16 cellular contexts compared by ENCODE assay signal in the genomic region with DNA sequence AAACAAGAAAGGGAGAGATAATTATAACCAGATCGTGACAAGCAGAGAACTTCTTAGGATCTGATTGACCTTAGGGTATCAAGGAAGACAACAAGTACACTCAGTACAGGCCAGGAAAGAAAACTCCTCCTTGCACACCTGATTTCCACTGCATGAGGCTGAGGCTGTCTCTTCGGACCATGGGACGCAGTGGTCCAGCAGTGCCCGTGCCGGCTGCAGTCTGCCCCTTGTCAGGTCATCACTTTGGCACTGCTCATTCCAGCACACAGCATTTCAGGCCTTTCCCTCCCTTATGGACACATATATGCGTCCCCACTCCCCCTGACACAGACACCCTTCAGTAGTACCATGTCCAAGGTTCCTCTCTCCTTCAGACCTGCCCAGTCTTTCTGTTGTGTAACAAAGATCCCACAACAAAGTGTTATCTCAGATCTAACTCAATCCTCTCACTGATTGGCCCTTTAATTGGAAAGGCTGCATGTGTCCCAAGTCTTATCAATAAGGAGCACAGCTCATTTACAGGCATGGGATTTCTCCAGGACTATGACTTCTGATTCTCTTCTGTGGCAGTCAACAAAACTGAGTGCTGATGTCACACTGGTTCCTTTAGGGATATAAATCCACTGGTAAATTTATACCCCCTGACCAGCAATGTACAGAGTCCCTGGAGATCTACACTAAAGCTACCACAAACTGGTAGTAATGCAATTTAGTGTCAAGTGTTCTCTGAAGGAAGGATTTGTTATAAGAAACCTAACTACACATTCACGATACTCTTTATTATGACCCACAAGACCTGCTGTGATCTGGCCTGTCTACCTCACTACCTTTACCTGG. TPM values are rescaled to one million over a fixed set of nuclear protein-coding genes. Genes with fewer than 3 reads are reported as not detected.
DNase-seq lines count a peak whose midpoint lies in the region; ATAC-seq and TF ChIP-seq lines count a peak whose summit lies in the region.
"Had no signal": no experiment of that assay in that cellular context is flagged by ENCODE, and none has a peak within 500 bp of the region (broad histone marks: within the 10 kb centered on the region; RNA-seq: fewer than 3 reads in every experiment).

No MANE protein-coding gene starts in this region.

- no peak for TF ChIP-seq EP300 in stomach (IDR thresholded peaks at IDR 0.05)

- peak overlapping the region; percentile 73 to 88 (median 80) for H3K27ac ChIP-seq in stomach

- no peak for TF ChIP-seq POLR2A in stomach (IDR thresholded peaks at IDR 0.05)

- peak; percentile 54 for ATAC-seq in left colon
- no peak for ATAC-seq in GM19351 (IDR thresholded peaks at IDR 0.05; ENCODE audit: unreplicated experiment)
- no peak for ATAC-seq in HG02840 (IDR thresholded peaks at IDR 0.05; ENCODE audit: low FRiP score, unreplicated experiment)
- ATAC-seq: GM12878, HCT116 had no signal

- peaks cover 18% of the 10 kb centered on the region for H3K36me3 ChIP-seq in adipocyte (ENCODE audit: control insufficient read depth, insufficient read depth, low read length, severe bottlenecking)
- peaks cover 26 to 49% (median 29%) of the 10 kb centered on the region in 4 donors for H3K36me3 ChIP-seq in stomach

- no peak overlapping the region for H3K9ac ChIP-seq in adipocyte (ENCODE audit: low read length)

- peak; percentile 37 for DNase-seq in DMS53 (lab: John Stamatoyannopoulos, UW)
- DNase-seq in DMS53 treated with DMSO at 0.1 percent for 48 hours (lab: John Stamatoyannopoulos, UW; ENCODE audit: unreplicated experiment) = no peak
- DNase-seq in adipocyte (ENCODE audit: low read depth) = no peak
- no peak for DNase-seq in left colon
- no peak for DNase-seq in stomach
- DNase-seq in SIG-M5 (lab: John Stamatoyannopoulos, UW) = no peak
- DNase-seq: activated CD4-positive, alpha-beta T cell treated with anti-CD3 and anti-CD28 coated beads, Interleukin-2, amount 50 U/mL, for 1 hour; activated naive CD8-positive, alpha-beta T cell treated with anti-CD3 and anti-CD28 coated beads for 36 hours; effector CD4-positive, alpha-beta T cell; heart left ventricle; mammary epithelial cell; NCI-H1694 treated with DMSO at 0.1 percent for 48 hours had no signal

- H3K27me3 ChIP-seq in adipocyte (replicated peaks; ENCODE audit: control insufficient read depth, insufficient read depth, low read length) (no peaks in the 10 kb centered on the region), stomach (no peaks in the 10 kb centered on the region)
- H3K27me3 ChIP-seq: heart left ventricle had no signal

- intact Hi-C loops in left colon (cut with DNase I, micrococcal nuclease) (no loop called here), stomach (cut with DNase I; ENCODE audit: low total_unique reads) (no loop called here)

- H3K9me3 ChIP-seq in adipocyte (ENCODE audit: control insufficient read depth, low read length) (no peaks in the 10 kb centered on the region), stomach (no peaks in the 10 kb centered on the region)
- H3K9me3 ChIP-seq: heart left ventricle had no signal

- H3K4me3 ChIP-seq in adipocyte (ENCODE audit: low read length) (peak overlapping the region; percentile 4), stomach (no peak overlapping the region)
- H3K4me3 ChIP-seq: GM12878, heart left ventricle had no signal

- no peak for TF ChIP-seq CTCF in stomach (IDR thresholded peaks at IDR 0.05)

- H3K4me1 ChIP-seq in adipocyte (ENCODE audit: control insufficient read depth, insufficient read depth, low read length) (peaks cover 21% of the 10 kb centered on the region), stomach (peaks cover 21 to 64% (median 41%) of the 10 kb centered on the region in 4 donors)

- WGBS in stomach, 5 donors = 39 to 69% (median 43%) methylated on average over 7 of the region's 7 CpGs

RNA-seq across cellular contexts. Expression of a gene that starts 27.9 kb away (rescaled TPM):
- total RNA-seq in left colon = 10 to 100 TPM; 90.8 to 92.9 TPM
- 100 to 1,000 TPM in 4 of 5 donors, 10 to 100 TPM in 1; 50.1 to 226 (median 120) TPM for total RNA-seq in stomach
- polyA plus RNA-seq in stomach = 10 to 100 TPM; 47.6 to 71.5 (median 57.1) TPM

RNA-seq across cellular contexts. Expression of a gene that starts 52.2 kb away (rescaled TPM):
- total RNA-seq in left colon = 10 to 100 TPM; 21.6 to 32.5 TPM
- total RNA-seq in stomach = 10 to 100 TPM; 12.1 to 42.6 (median 17.4) TPM
- polyA plus RNA-seq in stomach = 10 to 100 TPM in 2 of 3 donors, 1 to 10 TPM in 1; 8.8 to 10.5 (median 10.2) TPM
